Comparison of ENCODE assay signal across 24 cellular contexts in the genomic region with DNA sequence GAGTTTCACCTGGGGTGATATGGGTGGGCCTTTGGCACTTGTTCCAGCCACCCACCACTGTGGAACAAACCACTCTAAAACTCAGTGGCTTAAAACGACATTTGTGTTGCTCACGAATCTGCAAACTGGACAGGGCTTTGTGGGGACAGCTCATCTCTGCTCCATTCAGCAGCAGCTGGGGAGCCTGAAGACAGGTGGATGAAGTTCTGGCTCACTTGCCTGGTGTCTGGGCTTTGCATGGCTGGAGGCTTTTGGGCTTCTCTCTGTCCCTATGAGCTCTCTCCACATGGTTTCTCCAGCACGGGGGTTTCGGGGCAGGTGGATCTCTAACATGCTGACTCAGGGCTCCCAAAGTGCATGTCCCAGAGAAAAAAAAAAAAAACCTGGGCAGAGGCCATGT.
"Had no signal": no experiment of that assay in that cellular context is flagged by ENCODE, and none has a peak within 500 bp of the region (broad histone marks: within the 10 kb centered on the region; RNA-seq: fewer than 3 reads in every experiment).

No MANE protein-coding gene starts in this region.

- H3K4me1 ChIP-seq: lower lobe of right lung, pancreas, prostate gland, right lobe of liver, stomach, testis, tibial artery, upper lobe of right lung had no signal

- H3K36me3 ChIP-seq: heart right ventricle, lower lobe of right lung, pancreas, prostate gland, right lobe of liver, stomach, tibial artery, upper lobe of right lung had no signal

- H3K4me3 ChIP-seq: heart right ventricle, hepatocyte, lower lobe of right lung, pancreas, prostate gland, right lobe of liver, skin epidermis, stomach, testis, tibial artery, upper lobe of right lung had no signal

- H3K9me3 ChIP-seq: lower lobe of right lung, pancreas, prostate gland, right lobe of liver, stomach, testis, tibial artery, upper lobe of right lung had no signal

- H3K27ac ChIP-seq: heart right ventricle, hepatocyte, lower lobe of right lung, pancreas, prostate gland, right lobe of liver, skin epidermis, stomach, testis, tibial artery, upper lobe of right lung had no signal

- ATAC-seq: heart right ventricle; naive thymus-derived CD4-positive, alpha-beta T cell; natural killer cell treated with Interleukin-12 subunit alpha and Interleukin-12 subunit beta and Interleukin-15 and Interleukin-18, amount 100 ng/mL, for 72 hours; pancreas; right lobe of liver; stimulated activated naive B cell treated with anti-CD40 and anti-IgM and Interleukin-4, amounts not matched to agents 10 μg/mL and 1 μg/mL and 100 μg/mL, for 72 hours; stimulated activated naive CD8-positive, alpha-beta T cell treated with anti-CD3 and anti-CD28 coated beads, Interleukin-15, Interleukin-2, amounts not matched to agents 100 U/mL and 50 U/mL, for 24 hours; upper lobe of right lung had no signal

- DNase-seq: heart right ventricle; islet precursor cell; lower lobe of right lung; mammary epithelial cell; mesenchymal stem cell; naive thymus-derived CD4-positive, alpha-beta T cell; pancreas; retina; right lobe of liver; stimulated activated CD4-positive, alpha-beta T cell treated with anti-CD3 and anti-CD28 coated beads, Interleukin-12 subunit alpha, Interleukin-12 subunit beta, amount 100 ng/mL, for 4 hours; stimulated activated CD4-positive, alpha-beta T cell treated with anti-CD3 and anti-CD28 coated beads, Interleukin-15, amount 100 ng/mL, for 24 hours; stimulated activated CD4-positive, alpha-beta T cell treated with anti-CD3 and anti-CD28 coated beads, Interleukin-2, amount 100 ng/mL, for 24 hours; stimulated activated CD4-positive, alpha-beta T cell treated with anti-CD3 and anti-CD28 coated beads, Interleukin-4, amount 100 ng/mL, for 1 hour; stimulated activated naive B cell treated with anti-CD40 and anti-IgM and Interleukin-4, amounts not matched to agents 10 μg/mL and 1 μg/mL and 100 μg/mL, for 72 hours; stimulated activated naive CD8-positive, alpha-beta T cell treated with anti-CD3 and anti-CD28 coated beads, Interleukin-15, Interleukin-2, amounts not matched to agents 100 U/mL and 50 U/mL, for 24 hours; stomach; testis; tibial artery; trophoblast cell; upper lobe of right lung had no signal

- H3K27me3 ChIP-seq: heart right ventricle, hepatocyte, pancreas, right lobe of liver, stomach, testis, upper lobe of right lung had no signal
